ENCODE assay signal across 26 cellular contexts in genomic region chr22:21741059-21741458, GRCh38.
"Had no signal": no experiment of that assay in that cellular context is flagged by ENCODE, and none has a peak within 500 bp of the region (broad histone marks: within the 10 kb centered on the region; RNA-seq: fewer than 3 reads in every experiment).

No MANE protein-coding gene starts in this region.

- DNase-seq: activated CD4-positive, alpha-beta T cell treated with anti-CD3 and anti-CD28 coated beads for 4 hours; activated CD8-positive, alpha-beta memory T cell treated with anti-CD3 and anti-CD28 coated beads, Interleukin-2, amount 50 U/mL, for 4 hours; activated CD8-positive, alpha-beta T cell treated with anti-CD3 and anti-CD28 coated beads for 36 hours; activated gamma-delta T cell treated with Interleukin-2 at 50 U/mL for 16 hours; activated naive CD4-positive, alpha-beta T cell treated with anti-CD3 and anti-CD28 coated beads, Interleukin-2, amount 50 U/mL, for 16 hours; activated naive CD8-positive, alpha-beta T cell treated with anti-CD3 and anti-CD28 coated beads, Interleukin-2, amount 10 ng/mL, durations not matched to agents 7 days and 5 days; activated T-cell treated with anti-CD3 and anti-CD28 coated beads, Interleukin-2, amount 50 U/mL, for 72 hours; adrenal gland; anterior cingulate cortex; Karpas-422; MM.1S; NCI-H1105; NCI-H1436; NCI-H1694 treated with DMSO at 0.1 percent for 48 hours; NCI-H2029 treated with DMSO at 0.1 percent for 48 hours; NCI-H345; NCI-H510A; NCI-H526 treated with DMSO at 0.1 percent for 48 hours; NCI-H82; RPMI8226; T-cell had no signal

- H3K4me3 Mint-ChIP-seq: activated CD8-positive, alpha-beta T cell treated with anti-CD3 and anti-CD28 coated beads for 36 hours; activated naive CD8-positive, alpha-beta T cell treated with anti-CD3 and anti-CD28 coated beads, Interleukin-2, amount 10 ng/mL, durations not matched to agents 7 days and 5 days; activated T-cell treated with anti-CD3 and anti-CD28 coated beads, Interleukin-2, amount 50 U/mL, for 72 hours; T-cell had no signal

- H3K4me3 ChIP-seq: adrenal gland, SK-N-MC had no signal

- ATAC-seq: activated CD4-positive, CD25-positive, alpha-beta regulatory T cell treated with anti-CD3 and anti-CD28 coated beads, Interleukin-2, amount 50 U/mL, for 24 hours; activated CD8-positive, alpha-beta T cell treated with anti-CD3 and anti-CD28 coated beads for 36 hours; activated T-cell treated with anti-CD3 and anti-CD28 coated beads, Interleukin-2, amount 50 U/mL, for 72 hours; Panc1; Right ventricle myocardium inferior; T-cell had no signal

- H3K27ac ChIP-seq: adrenal gland, SK-N-MC had no signal

- H3K27ac Mint-ChIP-seq: activated CD8-positive, alpha-beta T cell treated with anti-CD3 and anti-CD28 coated beads for 36 hours; activated T-cell treated with anti-CD3 and anti-CD28 coated beads, Interleukin-2, amount 50 U/mL, for 72 hours; activated T-helper 2 cell treated with anti-CD3 and anti-CD28 coated beads, Interferon-gamma antibody, Interleukin-2, Interleukin-4, amounts not matched to agents 10 μg/mL and 5 μg/mL and 100 μg/mL, durations not matched to agents 14 hours and 24 hours and 36 hours had no signal

- H3K36me3 Mint-ChIP-seq: activated naive CD8-positive, alpha-beta T cell treated with anti-CD3 and anti-CD28 coated beads, Interleukin-2, amount 10 ng/mL, durations not matched to agents 7 days and 5 days; T-cell had no signal

- H3K9me3 ChIP-seq: adrenal gland had no signal

- H3K27me3 ChIP-seq: adrenal gland had no signal

- H3K36me3 ChIP-seq: adrenal gland had no signal

- H3K9me3 Mint-ChIP-seq: activated CD8-positive, alpha-beta T cell treated with anti-CD3 and anti-CD28 coated beads for 36 hours; activated naive CD8-positive, alpha-beta T cell treated with anti-CD3 and anti-CD28 coated beads, Interleukin-2, amount 10 ng/mL, durations not matched to agents 7 days and 5 days; activated T-cell treated with anti-CD3 and anti-CD28 coated beads, Interleukin-2, amount 50 U/mL, for 72 hours; activated T-helper 2 cell treated with anti-CD3 and anti-CD28 coated beads, Interferon-gamma antibody, Interleukin-2, Interleukin-4, amounts not matched to agents 10 μg/mL and 5 μg/mL and 100 μg/mL, durations not matched to agents 14 hours and 24 hours and 36 hours; T-cell had no signal

- H3K27me3 Mint-ChIP-seq: activated CD8-positive, alpha-beta T cell treated with anti-CD3 and anti-CD28 coated beads for 36 hours; T-cell had no signal
